ENCODE assay signal across 14 cellular contexts in genomic region chr20:58099956-58100730, GRCh38.
DNase-seq lines count a peak whose midpoint lies in the region; ATAC-seq and TF ChIP-seq lines count a peak whose summit lies in the region.
"Had no signal": no experiment of that assay in that cellular context is flagged by ENCODE, and none has a peak within 500 bp of the region (broad histone marks: within the 10 kb centered on the region; RNA-seq: fewer than 3 reads in every experiment).

No MANE protein-coding gene starts in this region.

- H3K36me3 ChIP-seq in RWPE2 (ENCODE audit: low read depth), result no peaks in the 10 kb centered on the region
- H3K36me3 ChIP-seq in neuronal stem cell (replicated peaks in 1 of 2; ENCODE audit: control insufficient read depth in 2 of 2, insufficient read depth in 2 of 2, low read length in 2 of 2), result no peaks in the 10 kb centered on the region
- H3K36me3 ChIP-seq: BLaER1 had no signal

- H3K9me3 ChIP-seq in RWPE2 (ENCODE audit: severe bottlenecking) (no peaks in the 10 kb centered on the region), neuronal stem cell (replicated peaks in 1 of 2; ENCODE audit: control insufficient read depth in 2 of 2, insufficient read depth in 1 of 2, low read depth in 1 of 2, low read length in 2 of 2) (no peaks in the 10 kb centered on the region)
- H3K9me3 ChIP-seq: BLaER1, Caco-2 had no signal

- TF ChIP-seq CTCF in RWPE2 (IDR thresholded peaks at IDR 0.05; ENCODE audit: poor library complexity, severe bottlenecking), result no peak

- no peak overlapping the region for H3K18ac ChIP-seq in neuronal stem cell (ENCODE audit: low read length)

- H3K4ac ChIP-seq in neuronal stem cell (ENCODE audit: low read length), result no peak overlapping the region

- H3K4me3 ChIP-seq in RWPE2 (ENCODE audit: severe bottlenecking), result no peak overlapping the region
- no peak overlapping the region for H3K4me3 ChIP-seq in neuronal stem cell (ENCODE audit: low read length in 2 of 2)
- H3K4me3 ChIP-seq: BLaER1, GM23338 had no signal

- no peak overlapping the region for H2AFZ ChIP-seq in neuronal stem cell (ENCODE audit: low read length)
- H2AFZ ChIP-seq: GM23338 had no signal

- H2BK12ac ChIP-seq in neuronal stem cell (ENCODE audit: low read length), result no peak overlapping the region

- peak overlapping the region; percentile 35 for H2AK5ac ChIP-seq in neuronal stem cell (ENCODE audit: low read depth, low read length)

- no peak overlapping the region for H3K14ac ChIP-seq in neuronal stem cell (ENCODE audit: low read length)

- H4K91ac ChIP-seq in neuronal stem cell (ENCODE audit: low read depth, low read length, poor library complexity), result no peak overlapping the region

- no peak overlapping the region for H2BK5ac ChIP-seq in neuronal stem cell (ENCODE audit: low read length)

- H3K4me1 ChIP-seq in RWPE2 (ENCODE audit: insufficient read depth, poor library complexity, severe bottlenecking) (peaks cover 15% of the 10 kb centered on the region), neuronal stem cell (ENCODE audit: control insufficient read depth in 2 of 2, insufficient read depth in 1 of 2, low read depth in 1 of 2, low read length in 2 of 2) (no peaks in the 10 kb centered on the region)
- H3K4me1 ChIP-seq: Caco-2 had no signal

- no peak overlapping the region for H3K27ac ChIP-seq in RWPE2 (ENCODE audit: poor library complexity, severe bottlenecking)
- no peak overlapping the region for H3K27ac ChIP-seq in neuronal stem cell (replicated peaks; ENCODE audit: low read length)
- H3K27ac ChIP-seq: BLaER1, HL-60 had no signal

- H3K4me2 ChIP-seq in neuronal stem cell (ENCODE audit: insufficient read depth, low read length, poor library complexity, severe bottlenecking), result no peak overlapping the region
- H3K4me2 ChIP-seq: BLaER1, GM23338 had no signal

- H3K79me1 ChIP-seq in neuronal stem cell (ENCODE audit: low read depth, low read length), result no peaks in the 10 kb centered on the region

- H3K23ac ChIP-seq in neuronal stem cell (ENCODE audit: low read depth, low read length, poor library complexity), result no peak overlapping the region

- H2BK15ac ChIP-seq in neuronal stem cell (ENCODE audit: low read length), result no peak overlapping the region

- no CpG with 5 or more reads among the region's 9 CpGs for WGBS in neuronal stem cell (ENCODE audit: extremely low coverage in 2 of 2, insufficient read length in 2 of 2, insufficient replicate concordance in 1 of 2), 2 donors

- H3K9ac ChIP-seq in neuronal stem cell (ENCODE audit: low read depth, low read length, poor library complexity), result no peak overlapping the region
- H3K9ac ChIP-seq: BLaER1 had no signal

- H3K27me3 ChIP-seq in RWPE2 (ENCODE audit: insufficient read depth, poor library complexity, severe bottlenecking) (no peaks in the 10 kb centered on the region), neuronal stem cell (ENCODE audit: control insufficient read depth in 3 of 3, insufficient read depth in 3 of 3, low read depth in 1 of 3, low read length in 3 of 3) (no peaks in the 10 kb centered on the region)
- H3K27me3 ChIP-seq: BLaER1 had no signal

- no peak for ATAC-seq in RWPE2 (ENCODE audit: low read depth)
- ATAC-seq: GM23338 had no signal

- H4K8ac ChIP-seq in neuronal stem cell (ENCODE audit: low read depth, low read length), result no peak overlapping the region

- DNase-seq in RWPE2 (ENCODE audit: low spot score) (peak; percentile 79), ecto neural progenitor cell (ENCODE audit: low spot score) (peak; percentile 23), neuronal stem cell (ENCODE audit: low spot score) (no peak), Ammon's horn (ENCODE audit: low spot score) (no peak), NCI-H128 (lab: John Stamatoyannopoulos, UW; ENCODE audit: unreplicated experiment) (no peak), T-helper 2 cell (no peak)
- DNase-seq: CD8-positive, alpha-beta memory T cell; DND-41; GDM1; H7 had no signal

- H2BK120ac ChIP-seq in neuronal stem cell (ENCODE audit: low read depth, low read length), result no peak overlapping the region

Comparison
In these comparisons a context has a peak if more than half of its experiments do, and no peak if none do; other contexts are left out.
1. DNase-seq: peak in RWPE2 (single experiment) and ecto neural progenitor cell (single experiment); none in neuronal stem cell (single experiment), Ammon's horn (single experiment), NCI-H128 (single experiment) and T-helper 2 cell (0 of 5).